16 cellular contexts compared by ENCODE assay signal in the genomic region with DNA sequence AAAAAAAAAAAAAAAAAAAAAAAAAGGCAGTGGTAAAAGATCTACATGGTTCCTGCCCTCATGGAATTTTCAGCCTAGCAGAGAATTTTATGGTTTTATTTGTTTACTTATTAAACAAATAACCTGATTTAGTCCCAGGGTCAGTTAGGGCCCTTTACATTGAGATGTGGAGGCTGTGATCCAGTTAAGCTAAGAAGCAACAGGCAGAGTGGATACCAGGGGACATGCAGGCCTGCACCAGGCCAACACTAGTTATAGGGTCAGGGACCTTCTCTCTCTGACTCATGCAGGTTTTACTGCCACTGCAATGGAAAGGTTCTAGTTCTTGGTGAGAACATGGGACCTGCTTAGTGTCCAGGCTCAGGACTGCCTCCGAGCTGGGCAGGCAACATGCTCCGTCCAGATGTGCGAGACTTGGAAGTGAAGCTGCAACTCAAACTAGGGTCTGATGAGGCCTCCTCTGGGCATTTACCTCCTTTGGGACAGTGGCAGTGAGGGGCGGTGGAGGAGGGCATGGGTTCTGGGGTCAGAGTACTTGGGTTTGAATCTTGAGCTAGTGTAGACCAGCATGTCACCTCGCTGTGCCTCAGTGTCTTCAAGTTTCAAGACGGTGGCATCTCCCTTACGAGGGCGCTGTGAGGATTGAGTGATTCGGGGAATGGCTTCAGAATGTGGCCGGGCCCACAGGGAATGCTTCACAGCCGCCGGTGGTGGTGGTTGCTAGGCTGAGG.
A peak's percentile ranks its signal among the peaks of the same experiment; 100 is the strongest.
DNase-seq lines count a peak whose midpoint lies in the region; ATAC-seq and TF ChIP-seq lines count a peak whose summit lies in the region.
"Had no signal": no experiment of that assay in that cellular context is flagged by ENCODE, and none has a peak within 500 bp of the region (broad histone marks: within the 10 kb centered on the region; RNA-seq: fewer than 3 reads in every experiment).

No MANE protein-coding gene starts in this region.

- no peaks in the 10 kb centered on the region for H3K27me3 Mint-ChIP-seq in CD4-positive, CD25-positive, alpha-beta regulatory T cell
- H3K27me3 Mint-ChIP-seq in CD4-positive, alpha-beta memory T cell, result no peaks in the 10 kb centered on the region
- no peaks in the 10 kb centered on the region for H3K27me3 Mint-ChIP-seq in stimulated activated naive B cell treated with anti-CD40 and anti-IgM and Interleukin-4, amounts not matched to agents 10 μg/mL and 1 μg/mL and 100 μg/mL, for 72 hours
- H3K27me3 Mint-ChIP-seq: IgD-negative memory B cell had no signal

- H3K14ac ChIP-seq in trophoblast cell (ENCODE audit: low read length), result no peak overlapping the region

- no peak for ATAC-seq in CD4-positive, CD25-positive, alpha-beta regulatory T cell (ENCODE audit: low read depth in 2 of 2)
- peak; percentile 35 for ATAC-seq in PC-3
- ATAC-seq in HG02973 (IDR thresholded peaks at IDR 0.05; ENCODE audit: unreplicated experiment), result no peak
- no peak for ATAC-seq in stimulated activated naive B cell treated with anti-CD40 and anti-IgM and Interleukin-4, amounts not matched to agents 10 μg/mL and 1 μg/mL and 100 μg/mL, for 72 hours (replicated peaks)
- ATAC-seq: CD8-positive, alpha-beta T cell had no signal

- H3K36me3 Mint-ChIP-seq in CD4-positive, CD25-positive, alpha-beta regulatory T cell, result peaks cover 7% of the 10 kb centered on the region
- H3K36me3 Mint-ChIP-seq in CD4-positive, alpha-beta memory T cell, result peaks cover 0 to 10% of the 10 kb centered on the region in 2 donors
- peaks cover 4 to 14% of the 10 kb centered on the region in 2 donors for H3K36me3 Mint-ChIP-seq in stimulated activated naive B cell treated with anti-CD40 and anti-IgM and Interleukin-4, amounts not matched to agents 10 μg/mL and 1 μg/mL and 100 μg/mL, for 72 hours
- H3K36me3 Mint-ChIP-seq: CD8-positive, alpha-beta T cell; IgD-negative memory B cell had no signal

- no peaks in the 10 kb centered on the region for H4K20me1 ChIP-seq in PC-3 (ENCODE audit: low read length)

- H3K9me2 ChIP-seq in PC-3 (replicated peaks; ENCODE audit: low read length), result no peaks in the 10 kb centered on the region

- no CpG with 5 or more reads among the region's 12 CpGs for WGBS in trophoblast cell (ENCODE audit: extremely low coverage, insufficient coverage, insufficient read length)

- no peaks in the 10 kb centered on the region for H3K79me1 ChIP-seq in trophoblast cell (ENCODE audit: low read length)

- H3K79me2 ChIP-seq in PC-3 (ENCODE audit: low read length), result no peaks in the 10 kb centered on the region
- no peaks in the 10 kb centered on the region for H3K79me2 ChIP-seq in trophoblast cell (ENCODE audit: control insufficient read depth, insufficient read depth, low read length, poor library complexity)

- no peaks in the 10 kb centered on the region for H3K4me1 ChIP-seq in CD4-positive, CD25-positive, alpha-beta regulatory T cell (ENCODE audit: control insufficient read depth, insufficient read depth, low read length, poor library complexity, severe bottlenecking)
- H3K4me1 ChIP-seq in PC-3 (ENCODE audit: insufficient read depth, low read length) (peaks cover 7% of the 10 kb centered on the region), trophoblast cell (ENCODE audit: control insufficient read depth in 1 of 2, insufficient read depth in 2 of 2, low read length in 2 of 2) (peaks cover 4 to 9% of the 10 kb centered on the region in 2 experiments)
- no peaks in the 10 kb centered on the region for H3K4me1 ChIP-seq in CD4-positive, alpha-beta memory T cell (ENCODE audit: insufficient read depth, low read length)

- H3K4ac ChIP-seq in trophoblast cell (ENCODE audit: low read depth, low read length), result no peak overlapping the region

- H3K4me1 Mint-ChIP-seq in CD4-positive, CD25-positive, alpha-beta regulatory T cell, result peaks cover 3 to 18% (median 5%) of the 10 kb centered on the region in 4 donors
- H3K4me1 Mint-ChIP-seq in CD4-positive, alpha-beta memory T cell, result peaks cover 0 to 6% (median 2%) of the 10 kb centered on the region in 4 donors
- H3K4me1 Mint-ChIP-seq in stimulated activated naive B cell treated with anti-CD40 and anti-IgM and Interleukin-4, amounts not matched to agents 10 μg/mL and 1 μg/mL and 100 μg/mL, for 72 hours, result peaks cover 25 to 60% of the 10 kb centered on the region in 2 donors

- H3K23ac ChIP-seq in trophoblast cell (ENCODE audit: low read length), result no peak overlapping the region

- CTCF ChIA-PET in PC-3 (lab: Charles Lee) (no interaction called here), HEK293T (lab: Yijun Ruan, JAX) (no interaction called here)
- CTCF ChIA-PET in CD4-positive, alpha-beta memory T cell (lab: Charles Lee; ENCODE audit: partially characterized antibody), result no interaction called here

- no peak overlapping the region for H2BK120ac ChIP-seq in trophoblast cell (ENCODE audit: insufficient read depth, low read length, poor library complexity)

- POLR2A ChIA-PET in PC-3 (lab: Charles Lee; ENCODE audit: unreplicated experiment), result no interaction called here
- POLR2A ChIA-PET in CD4-positive, alpha-beta memory T cell (lab: Charles Lee; ENCODE audit: partially characterized antibody), result no interaction called here
- POLR2A ChIA-PET in HEK293T (lab: Yijun Ruan, JAX), result no interaction called here

- no peaks in the 10 kb centered on the region for H3K36me3 ChIP-seq in CD4-positive, CD25-positive, alpha-beta regulatory T cell (ENCODE audit: control insufficient read depth, insufficient read depth, low read length)
- H3K36me3 ChIP-seq in PC-3 (ENCODE audit: low read depth, low read length) (no peaks in the 10 kb centered on the region), trophoblast cell (ENCODE audit: control insufficient read depth in 1 of 2, insufficient read depth in 2 of 2, low read length in 2 of 2) (no peaks in the 10 kb centered on the region)
- no peaks in the 10 kb centered on the region for H3K36me3 ChIP-seq in CD4-positive, alpha-beta memory T cell (ENCODE audit: insufficient read depth, low read length)

- no peaks in the 10 kb centered on the region for H3K9me3 Mint-ChIP-seq in CD4-positive, CD25-positive, alpha-beta regulatory T cell
- no peaks in the 10 kb centered on the region for H3K9me3 Mint-ChIP-seq in CD4-positive, alpha-beta memory T cell
- H3K9me3 Mint-ChIP-seq in stimulated activated naive B cell treated with anti-CD40 and anti-IgM and Interleukin-4, amounts not matched to agents 10 μg/mL and 1 μg/mL and 100 μg/mL, for 72 hours, result no peaks in the 10 kb centered on the region
- H3K9me3 Mint-ChIP-seq: CD8-positive, alpha-beta T cell; IgD-negative memory B cell had no signal

- H2AFZ ChIP-seq in PC-3 (ENCODE audit: low read length) (no peak overlapping the region), trophoblast cell (ENCODE audit: insufficient read depth, low read length, poor library complexity) (no peak overlapping the region)

- no peak for TF ChIP-seq CTCF in PC-3 (conservative IDR thresholded peaks at IDR 0.05; ENCODE audit: low read depth, low read length)

- peak overlapping the region; percentile 6 for H3K18ac ChIP-seq in trophoblast cell (ENCODE audit: low read length)

- no peak overlapping the region for H2AK5ac ChIP-seq in trophoblast cell (ENCODE audit: low read length)

- H3K27me3 ChIP-seq in CD4-positive, CD25-positive, alpha-beta regulatory T cell (ENCODE audit: control insufficient read depth, insufficient read depth, low read length), result no peaks in the 10 kb centered on the region
- H3K27me3 ChIP-seq in PC-3 (ENCODE audit: low read length) (no peaks in the 10 kb centered on the region), trophoblast cell (ENCODE audit: insufficient read depth, low read length) (no peaks in the 10 kb centered on the region)
- no peaks in the 10 kb centered on the region for H3K27me3 ChIP-seq in CD4-positive, alpha-beta memory T cell (ENCODE audit: insufficient read depth, low read length)

- H4K8ac ChIP-seq in trophoblast cell (ENCODE audit: low read depth, low read length), result no peak overlapping the region

- no TSS peak for BruUV-seq in PC-3 (replicated peaks; lab: Mats Ljungman, UMichigan)

- H4K12ac ChIP-seq in trophoblast cell (ENCODE audit: low read depth, low read length), result no peak overlapping the region

- no peaks in the 10 kb centered on the region for H3K9me3 ChIP-seq in CD4-positive, CD25-positive, alpha-beta regulatory T cell (ENCODE audit: control insufficient read depth in 2 of 2, low read length in 2 of 2)
- H3K9me3 ChIP-seq in PC-3 (ENCODE audit: low read length), result no peaks in the 10 kb centered on the region
- H3K9me3 ChIP-seq in trophoblast cell (ENCODE audit: insufficient read depth, low read depth, low read length), result no peaks in the 10 kb centered on the region
- H3K9me3 ChIP-seq in CD4-positive, alpha-beta memory T cell (ENCODE audit: control insufficient read depth in 1 of 2, low read length in 2 of 2), result no peaks in the 10 kb centered on the region

- intact Hi-C loops in PC-3 (cut with micrococcal nuclease), result no loop called here
- intact Hi-C loops in CD4-positive, alpha-beta memory T cell (cut with micrococcal nuclease), result no loop called here

- H3K4me2 ChIP-seq in PC-3 (ENCODE audit: low read length) (no peak overlapping the region), trophoblast cell (ENCODE audit: low read length) (no peak overlapping the region)

- no peak overlapping the region for H3K4me3 Mint-ChIP-seq in CD4-positive, CD25-positive, alpha-beta regulatory T cell
- no peak overlapping the region for H3K4me3 Mint-ChIP-seq in CD4-positive, alpha-beta memory T cell
- no peak overlapping the region for H3K4me3 Mint-ChIP-seq in stimulated activated naive B cell treated with anti-CD40 and anti-IgM and Interleukin-4, amounts not matched to agents 10 μg/mL and 1 μg/mL and 100 μg/mL, for 72 hours
- H3K4me3 Mint-ChIP-seq: CD8-positive, alpha-beta T cell; IgD-negative memory B cell had no signal

- DNase-seq in CD4-positive, CD25-positive, alpha-beta regulatory T cell, result no peak
- DNase-seq in PC-3 (no peak), kidney glomerular epithelial cell (lab: John Stamatoyannopoulos, UW) (peak; percentile 3), trophoblast cell (no peak), HEK293T (ENCODE audit: extremely low spot score) (no peak)
- no peak for DNase-seq in CD4-positive, alpha-beta memory T cell
- no peak for DNase-seq in stimulated activated naive B cell treated with anti-CD40 and anti-IgM and Interleukin-4, amounts not matched to agents 10 μg/mL and 1 μg/mL and 100 μg/mL, for 72 hours
- DNase-seq: CD8-positive, alpha-beta T cell; HCEC 1CT; MV-4-11; NCI-H1436 treated with DMSO at 0.1 percent for 48 hours; NCI-H2081 treated with DMSO at 0.1 percent for 48 hours; NCI-H2227 treated with DMSO at 0.1 percent for 48 hours; NCI-H524 treated with DMSO at 0.1 percent for 48 hours had no signal

- no peak overlapping the region for H3K27ac ChIP-seq in CD4-positive, CD25-positive, alpha-beta regulatory T cell (ENCODE audit: insufficient read depth, low read length, poor library complexity, severe bottlenecking)
- H3K27ac ChIP-seq in PC-3 (ENCODE audit: low read length) (no peak overlapping the region), trophoblast cell (ENCODE audit: low read depth, low read length) (no peak overlapping the region)
- H3K27ac ChIP-seq in CD4-positive, alpha-beta memory T cell (ENCODE audit: low read depth, low read length), result no peak overlapping the region

- H3K4me3 ChIP-seq in CD4-positive, CD25-positive, alpha-beta regulatory T cell (ENCODE audit: low read depth, low read length), result no peak overlapping the region
- no peak overlapping the region for H3K4me3 ChIP-seq in PC-3 (ENCODE audit: low read length)
- no peak overlapping the region for H3K4me3 ChIP-seq in trophoblast cell (ENCODE audit: low read depth, low read length)
- H3K4me3 ChIP-seq in CD4-positive, alpha-beta memory T cell (ENCODE audit: low read length in 2 of 2), result no peak overlapping the region

- H2BK5ac ChIP-seq in trophoblast cell (ENCODE audit: low read depth, low read length, poor library complexity), result no peak overlapping the region

- H2BK12ac ChIP-seq in trophoblast cell (ENCODE audit: low read length), result no peak overlapping the region

- no peak overlapping the region for H3K9ac ChIP-seq in PC-3 (ENCODE audit: low read length)
- H3K9ac ChIP-seq in trophoblast cell (ENCODE audit: low read length), result no peak overlapping the region

- H4K91ac ChIP-seq in trophoblast cell (ENCODE audit: low read depth, low read length), result no peak overlapping the region

- H3F3A ChIP-seq in PC-3 (ENCODE audit: low read length, unreplicated experiment), result no peaks in the 10 kb centered on the region

- peak overlapping the region in 2 of 3 donors; percentile 72 to 85 for H3K27ac Mint-ChIP-seq in CD4-positive, CD25-positive, alpha-beta regulatory T cell
- H3K27ac Mint-ChIP-seq in CD4-positive, alpha-beta memory T cell, result peak overlapping the region in 2 of 7 donors; percentile 41 to 44
- no peak overlapping the region for H3K27ac Mint-ChIP-seq in stimulated activated naive B cell treated with anti-CD40 and anti-IgM and Interleukin-4, amounts not matched to agents 10 μg/mL and 1 μg/mL and 100 μg/mL, for 72 hours
- H3K27ac Mint-ChIP-seq: CD8-positive, alpha-beta T cell; IgD-negative memory B cell had no signal
